ENCODE assay signal across 12 cellular contexts in genomic region chr10:26503911-26504310, GRCh38.
DNase-seq lines count a peak whose midpoint lies in the region; ATAC-seq and TF ChIP-seq lines count a peak whose summit lies in the region.
"Had no signal": no experiment of that assay in that cellular context is flagged by ENCODE, and none has a peak within 500 bp of the region (broad histone marks: within the 10 kb centered on the region; RNA-seq: fewer than 3 reads in every experiment).

No MANE protein-coding gene starts in this region.

- H3K27me3 ChIP-seq in neutrophil: no peaks in the 10 kb centered on the region
- H3K27me3 ChIP-seq: tibial nerve had no signal

- H3K9me3 ChIP-seq in neutrophil: no peaks in the 10 kb centered on the region

- H3K4me3 Mint-ChIP-seq in activated CD8-positive, alpha-beta T cell treated with anti-CD3 and anti-CD28 coated beads, Interleukin-2, amount 10 ng/mL, durations not matched to agents 7 days and 5 days: no peak overlapping the region

- H3K36me3 Mint-ChIP-seq in activated CD8-positive, alpha-beta T cell treated with anti-CD3 and anti-CD28 coated beads, Interleukin-2, amount 10 ng/mL, durations not matched to agents 7 days and 5 days (ENCODE audit: low read depth): peaks cover 71% of the 10 kb centered on the region

- no peak for ATAC-seq in activated CD8-positive, alpha-beta T cell treated with anti-CD3 and anti-CD28 coated beads, Interleukin-2, amount 10 ng/mL, durations not matched to agents 7 days and 5 days
- no peak for ATAC-seq in GM18858 (IDR thresholded peaks at IDR 0.05; ENCODE audit: unreplicated experiment)
- ATAC-seq: activated CD4-positive, CD25-positive, alpha-beta regulatory T cell treated with anti-CD3 and anti-CD28 coated beads, Interleukin-2, amount 50 U/mL, for 24 hours had no signal

- H3K9me3 Mint-ChIP-seq in activated CD8-positive, alpha-beta T cell treated with anti-CD3 and anti-CD28 coated beads, Interleukin-2, amount 10 ng/mL, durations not matched to agents 7 days and 5 days (ENCODE audit: insufficient read depth): no peaks in the 10 kb centered on the region

- POLR2A ChIA-PET in activated CD8-positive, alpha-beta T cell treated with anti-CD3 and anti-CD28 coated beads, Interleukin-2, amount 10 ng/mL, durations not matched to agents 7 days and 5 days (lab: Charles Lee): no interaction called here

- peak overlapping the region; percentile 53 for H3K27ac ChIP-seq in neutrophil
- H3K27ac ChIP-seq: PC-9, tibial nerve had no signal

- no peak for TF ChIP-seq CTCF in neutrophil (IDR thresholded peaks at IDR 0.05)

- H3K4me1 Mint-ChIP-seq in activated CD8-positive, alpha-beta T cell treated with anti-CD3 and anti-CD28 coated beads, Interleukin-2, amount 10 ng/mL, durations not matched to agents 7 days and 5 days (ENCODE audit: low read depth): peaks cover 5% of the 10 kb centered on the region

- H3K4me3 ChIP-seq in neutrophil (ENCODE audit: low read depth in 1 of 2, low read length in 1 of 2): no peak overlapping the region
- H3K4me3 ChIP-seq: PC-9, tibial nerve had no signal

- CTCF ChIA-PET in activated CD8-positive, alpha-beta T cell treated with anti-CD3 and anti-CD28 coated beads, Interleukin-2, amount 10 ng/mL, durations not matched to agents 7 days and 5 days (lab: Charles Lee): interaction anchor here (0.8 to 2.4 kb wide), 7 partner anchors 14 to 182 kb away, joined by 3 to 12 read pairs (median 5); no protein-coding TSS in a partner anchor

- H3K36me3 ChIP-seq in neutrophil: peaks cover 92% of the 10 kb centered on the region
- H3K36me3 ChIP-seq: tibial nerve had no signal

- H3K27me3 Mint-ChIP-seq in activated CD8-positive, alpha-beta T cell treated with anti-CD3 and anti-CD28 coated beads, Interleukin-2, amount 10 ng/mL, durations not matched to agents 7 days and 5 days (ENCODE audit: low read depth): no peaks in the 10 kb centered on the region

- H3K4me1 ChIP-seq in neutrophil (ENCODE audit: control insufficient read depth in 1 of 2, insufficient read depth in 1 of 2, low read depth in 1 of 2, low read length in 1 of 2): peaks cover 16 to 23% of the 10 kb centered on the region in 2 experiments
- H3K4me1 ChIP-seq: tibial nerve had no signal

- peak; percentile 12 to 32 for DNase-seq in activated CD4-positive, alpha-beta T cell treated with anti-CD3 and anti-CD28 coated beads for 4 hours
- no peak for DNase-seq in activated CD4-positive, alpha-beta T cell treated with anti-CD3 and anti-CD28 coated beads for 48 hours
- DNase-seq in Kasumi-1 (lab: John Stamatoyannopoulos, UW) (peak; percentile 24 to 30), HT-29 (ENCODE audit: low spot score) (no peak), NCI-H446 (lab: John Stamatoyannopoulos, UW) (no peak)
- DNase-seq in activated CD8-positive, alpha-beta T cell treated with anti-CD3 and anti-CD28 coated beads, Interleukin-2, amount 10 ng/mL, durations not matched to agents 7 days and 5 days: peak; percentile 36
- DNase-seq: anterior cingulate cortex, PC-9 had no signal

- peak overlapping the region; percentile 39 for H3K27ac Mint-ChIP-seq in activated CD8-positive, alpha-beta T cell treated with anti-CD3 and anti-CD28 coated beads, Interleukin-2, amount 10 ng/mL, durations not matched to agents 7 days and 5 days

Comparison
In these comparisons a context has a peak if more than half of its experiments do, and no peak if none do; other contexts are left out.
1. DNase-seq: peak in activated CD4-positive, alpha-beta T cell treated with anti-CD3 and anti-CD28 coated beads for 4 hours (2 of 2), Kasumi-1 (2 of 2) and activated CD8-positive, alpha-beta T cell treated with anti-CD3 and anti-CD28 coated beads, Interleukin-2, amount 10 ng/mL, durations not matched to agents 7 days and 5 days (single experiment); none in activated CD4-positive, alpha-beta T cell treated with anti-CD3 and anti-CD28 coated beads for 48 hours (single experiment), HT-29 (single experiment) and NCI-H446 (0 of 2).